18 cellular contexts compared by ENCODE assay signal in the genomic region with DNA sequence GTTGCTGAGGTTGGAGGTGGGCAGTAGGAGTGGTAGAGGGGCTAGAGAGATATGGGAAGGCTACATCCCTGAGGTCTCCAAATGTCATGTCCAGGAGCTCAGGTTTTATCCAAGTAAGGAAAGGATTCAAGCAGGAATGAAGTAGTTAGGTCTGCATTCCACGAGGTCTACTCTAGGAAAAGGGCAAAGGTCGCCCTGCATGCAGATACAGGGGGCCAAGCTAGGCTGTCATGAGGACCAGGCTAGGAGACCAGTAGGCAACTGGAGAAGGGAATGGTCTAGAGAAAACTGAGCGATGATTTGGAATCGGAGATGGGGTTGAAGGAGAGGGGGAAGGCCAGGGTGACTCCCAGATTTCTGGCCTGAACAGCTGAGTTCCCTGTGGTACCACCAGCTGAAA. TPM values are rescaled to one million over a fixed set of nuclear protein-coding genes. Genes with fewer than 3 reads are reported as not detected.
DNase-seq lines count a peak whose midpoint lies in the region; TF ChIP-seq lines count a peak whose summit lies in the region.
"Had no signal": no experiment of that assay in that cellular context is flagged by ENCODE, and none has a peak within 500 bp of the region (broad histone marks: within the 10 kb centered on the region; RNA-seq: fewer than 3 reads in every experiment).

No MANE protein-coding gene starts in this region.

- H3K27me3 Mint-ChIP-seq in endodermal cell (ENCODE audit: insufficient read depth) = no peaks in the 10 kb centered on the region
- H3K27me3 Mint-ChIP-seq: B cell had no signal

- no peak overlapping the region for H3K4me3 Mint-ChIP-seq in endodermal cell
- H3K4me3 Mint-ChIP-seq: B cell, CD14-positive monocyte had no signal

- H3K9me3 Mint-ChIP-seq in endodermal cell = no peaks in the 10 kb centered on the region
- H3K9me3 Mint-ChIP-seq: CD14-positive monocyte had no signal

- H3K9ac ChIP-seq in endodermal cell (ENCODE audit: extremely low read depth, low read length, poor library complexity, severe bottlenecking) (no peak overlapping the region), stomach smooth muscle (ENCODE audit: low read length in 2 of 2) (no peak overlapping the region)

- no peaks in the 10 kb centered on the region for H3K36me3 ChIP-seq in endodermal cell (ENCODE audit: control insufficient read depth, insufficient read depth, low read length)
- no peaks in the 10 kb centered on the region for H3K36me3 ChIP-seq in stomach smooth muscle (ENCODE audit: control insufficient read depth in 2 of 2, insufficient read depth in 2 of 2, low read length in 2 of 2)
- H3K36me3 ChIP-seq in Peyer's patch = no peaks in the 10 kb centered on the region

- H3K4me1 ChIP-seq in endodermal cell (ENCODE audit: control insufficient read depth, insufficient read depth, low read length) (no peaks in the 10 kb centered on the region), stomach smooth muscle (ENCODE audit: control insufficient read depth, insufficient read depth, low read length) (peaks cover 20% of the 10 kb centered on the region), Peyer's patch (no peaks in the 10 kb centered on the region)

- peak; percentile 21 for DNase-seq in activated effector memory CD4-positive, alpha-beta T cell treated with anti-CD3 and anti-CD28 coated beads, Interleukin-2, amount 50 U/mL, for 16 hours
- DNase-seq in activated effector memory CD4-positive, alpha-beta T cell treated with Interleukin-2 at 50 U/mL for 16 hours = no peak
- DNase-seq in HuH-7 (ENCODE audit: low spot score) (peak; percentile 48), endodermal cell (peak; percentile 32), Kasumi-1 (lab: John Stamatoyannopoulos, UW) (no peak), Peyer's patch (no peak)
- DNase-seq: DMS79, KG1, NCI-H1105 treated with DMSO at 0.1 percent for 48 hours, NCI-H1694, NCI-H2081 treated with DMSO at 0.1 percent for 48 hours, NCI-H2171 treated with DMSO at 0.1 percent for 48 hours, NCI-H524 treated with DMSO at 0.1 percent for 48 hours, NCI-H82 had no signal

- H3K9me3 ChIP-seq in endodermal cell (ENCODE audit: control insufficient read depth, low read length) (no peaks in the 10 kb centered on the region), stomach smooth muscle (ENCODE audit: control insufficient read depth in 2 of 2, low read length in 2 of 2) (no peaks in the 10 kb centered on the region), Peyer's patch (no peaks in the 10 kb centered on the region)
- H3K9me3 ChIP-seq: A549 had no signal

- H3K27ac Mint-ChIP-seq in endodermal cell = no peak overlapping the region
- H3K27ac Mint-ChIP-seq: B cell, CD14-positive monocyte had no signal

- H3K27me3 ChIP-seq in endodermal cell (ENCODE audit: control insufficient read depth, insufficient read depth, low read length, poor library complexity, severe bottlenecking) (no peaks in the 10 kb centered on the region), stomach smooth muscle (ENCODE audit: control insufficient read depth in 1 of 2, insufficient read depth in 2 of 2, low read length in 2 of 2) (no peaks in the 10 kb centered on the region), Peyer's patch (no peaks in the 10 kb centered on the region)

- H3K4me1 Mint-ChIP-seq in endodermal cell = peaks cover 12% of the 10 kb centered on the region
- H3K4me1 Mint-ChIP-seq: B cell had no signal

- no peak for TF ChIP-seq CTCF in endodermal cell (conservative IDR thresholded peaks at IDR 0.05)
- no peak for TF ChIP-seq CTCF in Peyer's patch (IDR thresholded peaks at IDR 0.05)

- no peaks in the 10 kb centered on the region for H3K36me3 Mint-ChIP-seq in endodermal cell (ENCODE audit: low read depth)
- H3K36me3 Mint-ChIP-seq: CD14-positive monocyte had no signal

- no peak overlapping the region for H3K4me3 ChIP-seq in endodermal cell (ENCODE audit: low read length)
- H3K4me3 ChIP-seq in stomach smooth muscle (ENCODE audit: low read length in 2 of 2) = no peak overlapping the region
- H3K4me3 ChIP-seq in Peyer's patch = no peak overlapping the region
- H3K4me3 ChIP-seq: A549 had no signal

- H3K27ac ChIP-seq in endodermal cell (ENCODE audit: low read depth, low read length) = no peak overlapping the region
- peak overlapping the region; percentile 74 for H3K27ac ChIP-seq in stomach smooth muscle (ENCODE audit: low read length)
- no peak overlapping the region for H3K27ac ChIP-seq in Peyer's patch

- TF ChIP-seq POLR2A in Peyer's patch (IDR thresholded peaks at IDR 0.05) = no peak

- 87 to 94% methylated on average over 4 of the region's 4 CpGs for WGBS in endodermal cell (ENCODE audit: insufficient coverage in 1 of 2, insufficient read length in 1 of 2), 2 experiments

RNA-seq across cellular contexts. Expression of gene IRF2BP2, which starts 48.7 kb away (rescaled TPM):
- 10 to 100 TPM; 41.6 to 45.7 TPM for total RNA-seq in endodermal cell
- polyA plus RNA-seq in endodermal cell (2013, experiment 1 of 2) = 63.2 TPM
- 56.4 TPM for polyA plus RNA-seq in endodermal cell (2013, experiment 2 of 2)
- 10 to 100 TPM; 73.4 to 99.6 (median 86.5) TPM for total RNA-seq in Peyer's patch

Comparison
In these comparisons a context has a peak if more than half of its experiments do, and no peak if none do; other contexts are left out.
1. DNase-seq: peak in activated effector memory CD4-positive, alpha-beta T cell treated with anti-CD3 and anti-CD28 coated beads, Interleukin-2, amount 50 U/mL, for 16 hours (single experiment), HuH-7 (single experiment) and endodermal cell (single experiment); none in activated effector memory CD4-positive, alpha-beta T cell treated with Interleukin-2 at 50 U/mL for 16 hours (single experiment), Kasumi-1 (0 of 2) and Peyer's patch (0 of 3).